8 cellular contexts compared by ENCODE assay signal in genomic region chr14:75259510-75259855, GRCh38. TPM values are rescaled to one million over a fixed set of nuclear protein-coding genes. Genes with fewer than 3 reads are reported as not detected.
DNase-seq lines count a peak whose midpoint lies in the region; ATAC-seq, FAIRE-seq and TF ChIP-seq lines count a peak whose summit lies in the region.

No MANE protein-coding gene starts in this region.

- H3K79me2 ChIP-seq in endothelial cell of umbilical vein (ENCODE audit: control insufficient read depth, insufficient read depth, low read length) = no peaks in the 10 kb centered on the region

- no peaks in the 10 kb centered on the region for H3K9me1 ChIP-seq in endothelial cell of umbilical vein (replicated peaks; ENCODE audit: control insufficient read depth, extremely low read depth, insufficient read depth, low read length)

- H3K36me3 ChIP-seq in endothelial cell of umbilical vein (ENCODE audit: control insufficient read depth in 2 of 2, extremely low read depth in 1 of 2, insufficient read depth in 2 of 2, low read length in 2 of 2) = no peaks in the 10 kb centered on the region

- peak overlapping the region; percentile 42 for H3K4me2 ChIP-seq in endothelial cell of umbilical vein (ENCODE audit: insufficient read depth, low read length)

- POLR2A ChIA-PET in RWPE1 (lab: Yijun Ruan, JAX; ENCODE audit: low non-redundant PET) = no interaction called here
- POLR2A ChIA-PET in endothelial cell of umbilical vein (lab: Charles Lee) = interaction anchor here (1.9 kb wide), 1 partner anchor 18 kb away, joined by 9 read pairs; no protein-coding TSS in a partner anchor

- dilution Hi-C loops in endothelial cell of umbilical vein (cut with MboI; ENCODE audit: extremely low pct_ligation_motif_present, low sequenced_read_pairs) = no loop called here

- no peak for FAIRE-seq in endothelial cell of umbilical vein (lab: Jason Lieb, UNC)

- no peaks in the 10 kb centered on the region for H3K9me3 ChIP-seq in endothelial cell of umbilical vein (replicated peaks; ENCODE audit: control insufficient read depth, insufficient read depth, low read length)

- no peaks in the 10 kb centered on the region for H3K36me3 Mint-ChIP-seq in activated naive CD4-positive, alpha-beta T cell treated with anti-CD3 and anti-CD28 coated beads, Interleukin-2, amount 10 ng/mL, durations not matched to agents 7 days and 5 days
- H3K36me3 Mint-ChIP-seq in nephron (ENCODE audit: low read depth) = no peaks in the 10 kb centered on the region

- BruUV-seq in endothelial cell of umbilical vein (replicated peaks; lab: Mats Ljungman, UMichigan) = TSS peak; percentile 99

- H3K4me3 Mint-ChIP-seq in activated naive CD4-positive, alpha-beta T cell treated with anti-CD3 and anti-CD28 coated beads, Interleukin-2, amount 10 ng/mL, durations not matched to agents 7 days and 5 days = peak overlapping the region; percentile 80
- H3K4me3 Mint-ChIP-seq in nephron = peak overlapping the region; percentile 79 to 92 (median 86)

- CTCF ChIA-PET in activated naive CD4-positive, alpha-beta T cell treated with anti-CD3 and anti-CD28 coated beads, Interleukin-2, amount 10 ng/mL, durations not matched to agents 7 days and 5 days (lab: Charles Lee) = interaction anchor here (0.9 to 1.4 kb wide), 3 partner anchors 35 to 43 kb away, joined by 3 to 9 read pairs (median 3); no protein-coding TSS in a partner anchor
- CTCF ChIA-PET in RWPE1 (lab: Yijun Ruan, JAX) (interaction anchor here (1.6 kb wide), 1 partner anchor 36 kb away, joined by 10 read pairs; no protein-coding TSS in a partner anchor), endothelial cell of umbilical vein (lab: Charles Lee) (interaction anchor here (0.5 to 2.6 kb wide), 13 partner anchors 8 to 125 kb away, joined by 3 to 22 read pairs (median 6); no protein-coding TSS in a partner anchor)

- H3K4me1 Mint-ChIP-seq in activated naive CD4-positive, alpha-beta T cell treated with anti-CD3 and anti-CD28 coated beads, Interleukin-2, amount 10 ng/mL, durations not matched to agents 7 days and 5 days = peaks cover 22% of the 10 kb centered on the region
- H3K4me1 Mint-ChIP-seq in nephron = peaks cover 48% of the 10 kb centered on the region

- no peak for ATAC-seq in HG02759 (IDR thresholded peaks at IDR 0.05; ENCODE audit: unreplicated experiment)

- peaks cover 28% of the 10 kb centered on the region for H3K4me1 ChIP-seq in endothelial cell of umbilical vein (ENCODE audit: control insufficient read depth, extremely low read depth, insufficient read depth, low read length)

- intact Hi-C loops in endothelial cell of umbilical vein (cut with micrococcal nuclease) = loop anchor here (1.0 to 2.0 kb wide), 6 partner anchors 18 to 135 kb away; partner anchors contain the start of gene TMED10

- peak overlapping the region; percentile 80 for H3K27ac Mint-ChIP-seq in activated naive CD4-positive, alpha-beta T cell treated with anti-CD3 and anti-CD28 coated beads, Interleukin-2, amount 10 ng/mL, durations not matched to agents 7 days and 5 days
- H3K27ac Mint-ChIP-seq in nephron = peak overlapping the region; percentile 99 to 100 (median 100)

- H3K9ac ChIP-seq in endothelial cell of umbilical vein (replicated peaks; ENCODE audit: extremely low read depth, insufficient read depth, low read length) = peak overlapping the region; percentile 74

- no peaks in the 10 kb centered on the region for H3K9me3 Mint-ChIP-seq in activated naive CD4-positive, alpha-beta T cell treated with anti-CD3 and anti-CD28 coated beads, Interleukin-2, amount 10 ng/mL, durations not matched to agents 7 days and 5 days
- H3K9me3 Mint-ChIP-seq in nephron = no peaks in the 10 kb centered on the region

- H3K27me3 ChIP-seq in endothelial cell of umbilical vein (ENCODE audit: control insufficient read depth in 2 of 2, insufficient read depth in 2 of 2, low read length in 2 of 2) = no peaks in the 10 kb centered on the region

- TF ChIP-seq POLR2A in endothelial cell of umbilical vein (IDR thresholded peaks at IDR 0.05; ENCODE audit: low read depth, low read length) = no peak

- no peaks in the 10 kb centered on the region for H4K20me1 ChIP-seq in endothelial cell of umbilical vein (replicated peaks; ENCODE audit: control insufficient read depth, extremely low read depth, insufficient read depth, low read length)

- DNase-seq in activated naive CD4-positive, alpha-beta T cell treated with anti-CD3 and anti-CD28 coated beads, Interleukin-2, amount 10 ng/mL, durations not matched to agents 7 days and 5 days = no peak
- DNase-seq in activated naive CD4-positive, alpha-beta T cell (lab: John Stamatoyannopoulos, UW) = no peak
- DNase-seq in RWPE1 (ENCODE audit: low spot score) (no peak), endothelial cell of umbilical vein (ENCODE audit: low read depth, low spot score) (no peak), NCI-H226 (no peak), HK-2 (ENCODE audit: unreplicated experiment) (no peak)

- H3K27ac ChIP-seq in RWPE1 = peak overlapping the region; percentile 99
- peak overlapping the region; percentile 75 for H3K27ac ChIP-seq in endothelial cell of umbilical vein (ENCODE audit: insufficient read depth, low read depth, low read length)

- H3K27me3 Mint-ChIP-seq in activated naive CD4-positive, alpha-beta T cell treated with anti-CD3 and anti-CD28 coated beads, Interleukin-2, amount 10 ng/mL, durations not matched to agents 7 days and 5 days = peaks cover 76% of the 10 kb centered on the region
- no peaks in the 10 kb centered on the region for H3K27me3 Mint-ChIP-seq in nephron (ENCODE audit: low read depth)

- TF ChIP-seq CTCF in RWPE1 (conservative IDR thresholded peaks at IDR 0.05; ENCODE audit: low read depth) (no peak), endothelial cell of umbilical vein (IDR thresholded peaks at IDR 0.05; ENCODE audit: extremely low read depth in 1 of 2, insufficient read depth in 1 of 2, low read depth in 1 of 2, low read length in 2 of 2) (peak in 1 of 2 donors; percentile 8), nephron (IDR thresholded peaks at IDR 0.05; ENCODE audit: unreplicated experiment in 3 of 3) (peak in 1 of 3 experiments; percentile 14)

- H3K4me3 ChIP-seq in endothelial cell of umbilical vein (replicated peaks in 1 of 3; ENCODE audit: insufficient read depth in 1 of 3, low read depth in 1 of 3, low read length in 3 of 3) = peak overlapping the region in 2 of 3 experiments; percentile 21 to 39

- peak overlapping the region; percentile 3 for H2AFZ ChIP-seq in endothelial cell of umbilical vein (ENCODE audit: low read depth, low read length)

TF ChIP-seq in endothelial cell of umbilical vein, 7 proteins besides CTCF, POLR2A, EP300 and RAD21:
- TF ChIP-seq POLR2AphosphoS5 (IDR thresholded peaks at IDR 0.05; ENCODE audit: insufficient read depth, low read depth, low read length) (no peak), JUN (IDR thresholded peaks at IDR 0.05; ENCODE audit: borderline replicate concordance, insufficient read depth, insufficient read length, low read depth) (peak; percentile 9), MYC (IDR thresholded peaks at IDR 0.05; ENCODE audit: low read depth, low read length) (no peak)

RNA-seq across cellular contexts. Expression of gene FOS, which starts 19.1 kb away (rescaled TPM):
- 9.2 and 63.2 TPM in 2 replicates for total RNA-seq in endothelial cell of umbilical vein
- polyA plus RNA-seq in endothelial cell of umbilical vein = 41.6 and 55.6 TPM in 2 replicates
- polyA plus RNA-seq in endothelial cell of umbilical vein (2011; cell fraction: cytosol; rRNA removed) = 26.6 and 60.9 TPM in 2 replicates
- 187 and 302 TPM in 2 replicates for polyA plus RNA-seq in endothelial cell of umbilical vein (2011; cell fraction: nucleus; rRNA removed)
- polyA plus RNA-seq in endothelial cell of umbilical vein (2012) = 1.9 and 7.0 TPM in 2 replicates
- polyA minus RNA-seq in endothelial cell of umbilical vein = 38.7 and 58.4 TPM in 2 replicates
- 55.3 TPM for polyA minus RNA-seq in endothelial cell of umbilical vein (2011; cell fraction: cytosol; rRNA and poly(A)+ RNA removed)
- 149 and 293 TPM in 2 replicates for polyA minus RNA-seq in endothelial cell of umbilical vein (2011; cell fraction: nucleus; rRNA and poly(A)+ RNA removed)
